19 cellular contexts compared by ENCODE assay signal in the genomic region with DNA sequence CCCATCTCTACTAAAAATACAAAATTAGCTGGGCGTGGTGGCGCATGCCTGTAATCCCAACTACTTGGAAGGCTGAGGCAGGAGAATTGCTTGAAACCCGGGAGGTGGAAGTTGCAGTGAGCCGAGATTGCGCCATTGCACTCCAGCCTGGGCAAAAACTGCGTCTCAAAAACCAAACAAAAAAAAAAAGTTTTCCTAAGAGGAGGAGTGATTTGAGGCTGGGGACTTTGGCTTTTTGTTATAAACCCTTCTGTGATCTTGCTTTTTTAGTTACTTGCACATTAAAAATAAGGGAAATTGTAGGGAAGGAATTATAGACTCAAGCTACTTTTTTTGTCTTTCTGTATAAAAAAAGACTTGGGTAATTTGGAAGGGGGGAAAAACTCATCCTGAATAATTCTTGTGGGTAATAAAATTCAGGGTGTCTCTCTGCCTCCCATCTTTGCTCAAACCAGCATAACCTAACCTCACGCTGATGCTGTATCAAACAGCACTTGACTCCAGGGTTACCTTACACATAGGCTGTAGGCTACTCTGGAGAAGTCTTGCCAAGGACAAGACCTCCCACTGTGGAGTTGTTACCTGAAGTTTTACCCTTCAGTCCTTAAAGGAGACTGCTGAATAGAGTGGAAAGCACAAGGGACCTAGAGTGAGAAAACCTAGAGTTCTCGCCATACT. TPM values are rescaled to one million over a fixed set of nuclear protein-coding genes. Genes with fewer than 3 reads are reported as not detected.
DNase-seq lines count a peak whose midpoint lies in the region; ATAC-seq, FAIRE-seq and TF ChIP-seq lines count a peak whose summit lies in the region.
"Had no signal": no experiment of that assay in that cellular context is flagged by ENCODE, and none has a peak within 500 bp of the region (broad histone marks: within the 10 kb centered on the region; RNA-seq: fewer than 3 reads in every experiment).

No MANE protein-coding gene starts in this region.

- H3K4me1 Mint-ChIP-seq in activated T-cell treated with anti-CD3 and anti-CD28 coated beads, Interleukin-2, amount 50 U/mL, for 4 hours (ENCODE audit: low read depth), result peaks cover 38% of the 10 kb centered on the region
- peaks cover 28 to 43% (median 37%) of the 10 kb centered on the region in 3 donors for H3K4me1 Mint-ChIP-seq in CD8-positive, alpha-beta memory T cell
- H3K4me1 Mint-ChIP-seq in brain (peaks cover 39% of the 10 kb centered on the region), nephron progenitor cell (peaks cover 20% of the 10 kb centered on the region)

- no peaks in the 10 kb centered on the region for H3K27me3 ChIP-seq in CD8-positive, alpha-beta memory T cell (ENCODE audit: insufficient read depth, low read length, poor library complexity, severe bottlenecking)
- H3K27me3 ChIP-seq in stomach, result no peaks in the 10 kb centered on the region
- H3K27me3 ChIP-seq in pancreas, result no peaks in the 10 kb centered on the region
- H3K27me3 ChIP-seq: BE2C, foreskin keratinocyte had no signal

- H3K27ac ChIP-seq in CD8-positive, alpha-beta memory T cell (ENCODE audit: low read depth, low read length), result no peak overlapping the region
- no peak overlapping the region for H3K27ac ChIP-seq in stomach
- H3K27ac ChIP-seq in pancreas, result no peak overlapping the region
- H3K27ac ChIP-seq: foreskin keratinocyte had no signal

- POLR2A ChIA-PET in CD8-positive, alpha-beta memory T cell (lab: Charles Lee), result interaction anchor here (1.2 to 4.5 kb wide), 2 partner anchors 18 to 36 kb away, joined by 3 to 45 read pairs; no protein-coding TSS in a partner anchor

- H3K36me3 Mint-ChIP-seq in activated T-cell treated with anti-CD3 and anti-CD28 coated beads, Interleukin-2, amount 50 U/mL, for 4 hours (ENCODE audit: insufficient read depth), result no peaks in the 10 kb centered on the region
- H3K36me3 Mint-ChIP-seq in CD8-positive, alpha-beta memory T cell, result peaks cover 0 to 27% (median 0%) of the 10 kb centered on the region in 3 donors
- peaks cover 10% of the 10 kb centered on the region for H3K36me3 Mint-ChIP-seq in brain
- peaks cover 8% of the 10 kb centered on the region for H3K36me3 Mint-ChIP-seq in nephron progenitor cell (ENCODE audit: low read depth)

- no peak for TF ChIP-seq POLR2A in stomach (IDR thresholded peaks at IDR 0.05)

- intact Hi-C loops in stomach (cut with DNase I; ENCODE audit: low total_unique reads), result no loop called here
- intact Hi-C loops in pancreas (cut with DNase I), result no loop called here

- no peaks in the 10 kb centered on the region for H3K27me3 Mint-ChIP-seq in activated T-cell treated with anti-CD3 and anti-CD28 coated beads, Interleukin-2, amount 50 U/mL, for 4 hours (ENCODE audit: low read depth)
- H3K27me3 Mint-ChIP-seq in CD8-positive, alpha-beta memory T cell, result no peaks in the 10 kb centered on the region
- H3K27me3 Mint-ChIP-seq in brain, result peaks cover 14% of the 10 kb centered on the region
- peaks cover 40% of the 10 kb centered on the region for H3K27me3 Mint-ChIP-seq in nephron progenitor cell (ENCODE audit: low read depth, poor library complexity)
- H3K27me3 Mint-ChIP-seq: activated CD4-positive, alpha-beta T cell treated with anti-CD3 and anti-CD28 coated beads for 36 hours had no signal

- H3K9me3 ChIP-seq in CD8-positive, alpha-beta memory T cell (ENCODE audit: low read length), result no peaks in the 10 kb centered on the region
- H3K9me3 ChIP-seq in stomach, result no peaks in the 10 kb centered on the region
- H3K9me3 ChIP-seq in pancreas, result no peaks in the 10 kb centered on the region
- H3K9me3 ChIP-seq: BE2C, Caco-2 had no signal

- TF ChIP-seq EP300 in stomach (IDR thresholded peaks at IDR 0.05), result no peak

- ATAC-seq in activated T-cell treated with anti-CD3 and anti-CD28 coated beads, Interleukin-2, amount 50 U/mL, for 4 hours, result no peak
- ATAC-seq in pancreas, result no peak
- ATAC-seq: activated CD4-positive, alpha-beta T cell treated with anti-CD3 and anti-CD28 coated beads for 36 hours; foreskin keratinocyte had no signal

- TF ChIP-seq CTCF in brain (conservative IDR thresholded peaks at IDR 0.05) (no peak), nephron progenitor cell (IDR thresholded peaks at IDR 0.05) (no peak), stomach (IDR thresholded peaks at IDR 0.05) (no peak), pancreas (IDR thresholded peaks at IDR 0.05) (no peak)

- FAIRE-seq in pancreas (lab: Jason Lieb, UNC), result no peak
- FAIRE-seq: H54 had no signal

- H3K4me1 ChIP-seq in CD8-positive, alpha-beta memory T cell (ENCODE audit: insufficient read depth, low read length), result peaks cover 36% of the 10 kb centered on the region
- H3K4me1 ChIP-seq in stomach (peaks cover 11 to 35% (median 32%) of the 10 kb centered on the region in 4 donors), pancreas (peaks cover 3 to 21% (median 15%) of the 10 kb centered on the region in 3 donors)
- H3K4me1 ChIP-seq: BE2C had no signal

- no peaks in the 10 kb centered on the region for H3K9me3 Mint-ChIP-seq in activated T-cell treated with anti-CD3 and anti-CD28 coated beads, Interleukin-2, amount 50 U/mL, for 4 hours
- H3K9me3 Mint-ChIP-seq in CD8-positive, alpha-beta memory T cell, result no peaks in the 10 kb centered on the region
- peaks cover 0 to 2% (median 0%) of the 10 kb centered on the region in 5 experiments for H3K9me3 Mint-ChIP-seq in brain
- H3K9me3 Mint-ChIP-seq in nephron progenitor cell, result no peaks in the 10 kb centered on the region
- H3K9me3 Mint-ChIP-seq: activated naive CD4-positive, alpha-beta T cell treated with anti-CD3 and anti-CD28 coated beads for 36 hours; endodermal cell had no signal

- CTCF ChIA-PET in CD8-positive, alpha-beta memory T cell (lab: Charles Lee), result interaction anchor here (1.2 to 1.7 kb wide), 2 partner anchors 8 to 55 kb away, joined by 3 to 5 read pairs; no protein-coding TSS in a partner anchor

- no peak overlapping the region for H3K4me3 ChIP-seq in CD8-positive, alpha-beta memory T cell (ENCODE audit: low read length)
- H3K4me3 ChIP-seq in stomach (no peak overlapping the region), pancreas (no peak overlapping the region)

- WGBS in stomach, 5 donors, result 89 to 93% (median 90%) methylated on average over 8 of the region's 8 CpGs
- WGBS in pancreas, 2 donors, result 94 to 96% methylated on average over 8 of the region's 8 CpGs

- no peak for DNase-seq in activated T-cell treated with anti-CD3 and anti-CD28 coated beads, Interleukin-2, amount 50 U/mL, for 4 hours
- no peak for DNase-seq in activated T-cell treated with anti-CD3 and anti-CD28 coated beads, Interleukin-2, amount 50 U/mL, for 1 hour
- DNase-seq in CD8-positive, alpha-beta memory T cell, result no peak
- DNase-seq in nephron progenitor cell (no peak), inferior parietal cortex (ENCODE audit: extremely low spot score) (no peak), stomach (no peak), pancreas (no peak)
- DNase-seq: activated CD4-positive, alpha-beta T cell treated with anti-CD3 and anti-CD28 coated beads for 36 hours; activated naive CD4-positive, alpha-beta T cell treated with anti-CD3 and anti-CD28 coated beads for 36 hours; aorta; BE2C; Caco-2; endodermal cell; foreskin keratinocyte; GDM1; NCI-H2081 treated with DMSO at 0.1 percent for 48 hours; stimulated activated CD8-positive, alpha-beta memory T cell treated with anti-CD3 and anti-CD28 coated beads, Interleukin-4, amount 100 ng/mL, for 48 hours had no signal

- H3K4me3 Mint-ChIP-seq in activated T-cell treated with anti-CD3 and anti-CD28 coated beads, Interleukin-2, amount 50 U/mL, for 4 hours, result peak overlapping the region; percentile 49
- peak overlapping the region; percentile 9 to 97 (median 93) for H3K4me3 Mint-ChIP-seq in CD8-positive, alpha-beta memory T cell
- H3K4me3 Mint-ChIP-seq in brain (peak overlapping the region; percentile 44 to 97 (median 70)), nephron progenitor cell (peak overlapping the region; percentile 43)

- peak overlapping the region in 1 of 8 donors; percentile 41 for H3K27ac Mint-ChIP-seq in CD8-positive, alpha-beta memory T cell
- H3K27ac Mint-ChIP-seq in brain (no peak overlapping the region), nephron progenitor cell (no peak overlapping the region)
- H3K27ac Mint-ChIP-seq: activated CD4-positive, alpha-beta T cell treated with anti-CD3 and anti-CD28 coated beads for 36 hours; activated naive CD4-positive, alpha-beta T cell treated with anti-CD3 and anti-CD28 coated beads for 36 hours; endodermal cell had no signal

- no peaks in the 10 kb centered on the region for H3K36me3 ChIP-seq in CD8-positive, alpha-beta memory T cell (ENCODE audit: insufficient read depth, low read length)
- H3K36me3 ChIP-seq in stomach (no peaks in the 10 kb centered on the region), pancreas (no peaks in the 10 kb centered on the region)
- H3K36me3 ChIP-seq: BE2C had no signal

RNA-seq across cellular contexts. Expression of gene CDR2, which starts 1.7 kb away (rescaled TPM):
- total RNA-seq in activated T-cell treated with anti-CD3 and anti-CD28 coated beads, Interleukin-2, amount 50 U/mL, for 4 hours, result 10 to 100 TPM; 29.0 to 37.5 (median 35.1) TPM
- total RNA-seq in CD8-positive, alpha-beta memory T cell, result 10 to 100 TPM; 38.9 to 41.2 TPM
- polyA plus RNA-seq in CD8-positive, alpha-beta memory T cell, result 79.1 TPM
- polyA plus RNA-seq in brain (ENCODE audit: insufficient read depth, low read depth, low replicate concordance) (8.4 TPM), stomach (10 to 100 TPM in 2 of 3 donors, 1 to 10 TPM in 1; 8.9 to 16.6 (median 15.4) TPM), pancreas (1 to 10 TPM; 7.9 to 9.3 TPM)
- total RNA-seq in stomach (100 to 1,000 TPM in 1 of 5 donors, 10 to 100 TPM in 4; 21.4 to 198 (median 27.7) TPM), pancreas (10 to 100 TPM in 2 of 6 donors, 1 to 10 TPM in 4; 8.3 to 15.5 (median 9.2) TPM)

Comparison
In these comparisons a context has a peak if more than half of its experiments do, and no peak if none do; other contexts are left out.
1. H3K4me3 Mint-ChIP-seq: peak in every context shown above with its lines; median percentile 93 in CD8-positive, alpha-beta memory T cell; 70 in brain; 49 in activated T-cell treated with anti-CD3 and anti-CD28 coated beads, Interleukin-2, amount 50 U/mL, for 4 hours; 43 in nephron progenitor cell.